In the genomic region with DNA sequence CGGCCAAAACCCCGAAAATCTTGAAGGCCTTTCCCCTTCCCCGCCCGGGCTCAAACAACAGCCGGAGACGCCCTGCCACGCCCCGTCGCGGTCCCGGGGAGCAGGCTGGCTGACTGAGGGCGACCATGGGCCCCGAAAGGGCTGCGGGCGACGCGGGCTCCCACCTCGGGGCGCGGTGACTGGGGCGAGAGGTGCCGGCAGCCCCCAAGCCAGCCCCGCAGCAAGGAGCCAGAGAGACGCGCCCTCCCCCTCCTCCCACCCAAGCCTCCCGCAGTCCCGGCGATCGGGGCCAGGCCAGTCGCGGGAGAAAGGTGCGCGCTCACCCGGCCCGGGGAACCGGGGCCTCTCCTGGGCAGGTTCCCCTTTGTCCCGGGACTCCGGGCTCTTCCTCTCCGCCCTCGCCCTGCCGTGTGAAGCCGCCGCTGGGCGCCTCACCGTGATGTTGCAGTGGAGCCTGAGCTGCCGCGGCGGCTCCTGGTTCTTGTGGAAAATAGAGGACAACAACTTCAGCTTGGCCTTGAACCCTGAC, we compare ENCODE assay signal across 8 cellular contexts. TPM values are rescaled to one million over a fixed set of nuclear protein-coding genes. Genes with fewer than 3 reads are reported as not detected.
DNase-seq lines count a peak whose midpoint lies in the region; ATAC-seq and TF ChIP-seq lines count a peak whose summit lies in the region.

No MANE protein-coding gene starts in this region.

- ATAC-seq in HG03565 (IDR thresholded peaks at IDR 0.05; ENCODE audit: unreplicated experiment) (no peak), HG02938 (IDR thresholded peaks at IDR 0.05; ENCODE audit: unreplicated experiment) (no peak)

- H3K36me3 ChIP-seq in endodermal cell (ENCODE audit: control insufficient read depth, insufficient read depth, low read length) = no peaks in the 10 kb centered on the region

- peak overlapping the region; percentile 93 for H3K27ac Mint-ChIP-seq in endodermal cell

- 0 to 1% methylated on average over 15 to 48 of the region's 48 CpGs for WGBS in endodermal cell (ENCODE audit: insufficient coverage in 1 of 2, insufficient read length in 1 of 2), 2 experiments

- H3K9me3 Mint-ChIP-seq in endodermal cell = no peaks in the 10 kb centered on the region

- H3K4me3 Mint-ChIP-seq in endodermal cell = peak overlapping the region; percentile 80

- H3K9me3 ChIP-seq in endodermal cell (ENCODE audit: control insufficient read depth, low read length) = no peaks in the 10 kb centered on the region
- no peaks in the 10 kb centered on the region for H3K9me3 ChIP-seq in mononuclear cell (ENCODE audit: low read depth, low read length)

- H3K9ac ChIP-seq in endodermal cell (ENCODE audit: extremely low read depth, low read length, poor library complexity, severe bottlenecking) = peak overlapping the region; percentile 63

- H3K27me3 Mint-ChIP-seq in endodermal cell (ENCODE audit: insufficient read depth) = peaks cover 3% of the 10 kb centered on the region

- H3K4me1 ChIP-seq in endodermal cell (ENCODE audit: control insufficient read depth, insufficient read depth, low read length) = no peaks in the 10 kb centered on the region
- peaks cover 9% of the 10 kb centered on the region for H3K4me1 ChIP-seq in mononuclear cell (ENCODE audit: insufficient read depth, low read length)

- H3K27me3 ChIP-seq in endodermal cell (ENCODE audit: control insufficient read depth, insufficient read depth, low read length, poor library complexity, severe bottlenecking) (no peaks in the 10 kb centered on the region), mononuclear cell (ENCODE audit: insufficient read depth, low read length) (no peaks in the 10 kb centered on the region)

- H3K4me1 Mint-ChIP-seq in endodermal cell = peaks cover 2% of the 10 kb centered on the region

- TF ChIP-seq CTCF in GM12864 (IDR thresholded peaks at IDR 0.05; ENCODE audit: low read depth, low read length, missing control alignments) (no peak), endodermal cell (conservative IDR thresholded peaks at IDR 0.05) (no peak)

- H3K4me3 ChIP-seq in GM12864 (ENCODE audit: low read depth, low read length) = peak overlapping the region; percentile 67
- H3K4me3 ChIP-seq in endodermal cell (ENCODE audit: low read length) = peak overlapping the region; percentile 83
- H3K4me3 ChIP-seq in mononuclear cell (ENCODE audit: low read length) = peak overlapping the region; percentile 65

- DNase-seq in GM12864 (ENCODE audit: low read depth) = no peak
- DNase-seq in Kasumi-1 (lab: John Stamatoyannopoulos, UW) = peak; percentile 36
- peak; percentile 81 for DNase-seq in activated CD8-positive, alpha-beta memory T cell treated with anti-CD3 and anti-CD28 coated beads for 24 hours
- peak; percentile 72 for DNase-seq in endodermal cell
- DNase-seq in stimulated activated CD8-positive, alpha-beta memory T cell treated with anti-CD3 and anti-CD28 coated beads, Interleukin-7, amount 100 ng/mL, for 4 hours (ENCODE audit: low read depth in 2 of 2) = peak; percentile 9 to 42

- H3K27ac ChIP-seq in endodermal cell (ENCODE audit: low read depth, low read length) = no peak overlapping the region

- H3K36me3 Mint-ChIP-seq in endodermal cell (ENCODE audit: low read depth) = no peaks in the 10 kb centered on the region

RNA-seq across cellular contexts. Expression of gene ZSCAN2, which starts 30.6 kb away (rescaled TPM):
- total RNA-seq in endodermal cell = 10 to 100 TPM; 23.6 to 31.3 TPM
- 18.8 TPM for polyA plus RNA-seq in endodermal cell (2013, experiment 1 of 2)
- 18.4 TPM for polyA plus RNA-seq in endodermal cell (2013, experiment 2 of 2)
- 5.7 TPM for total RNA-seq in mononuclear cell
